Comparison of ENCODE assay signal across 15 cellular contexts in the genomic region with DNA sequence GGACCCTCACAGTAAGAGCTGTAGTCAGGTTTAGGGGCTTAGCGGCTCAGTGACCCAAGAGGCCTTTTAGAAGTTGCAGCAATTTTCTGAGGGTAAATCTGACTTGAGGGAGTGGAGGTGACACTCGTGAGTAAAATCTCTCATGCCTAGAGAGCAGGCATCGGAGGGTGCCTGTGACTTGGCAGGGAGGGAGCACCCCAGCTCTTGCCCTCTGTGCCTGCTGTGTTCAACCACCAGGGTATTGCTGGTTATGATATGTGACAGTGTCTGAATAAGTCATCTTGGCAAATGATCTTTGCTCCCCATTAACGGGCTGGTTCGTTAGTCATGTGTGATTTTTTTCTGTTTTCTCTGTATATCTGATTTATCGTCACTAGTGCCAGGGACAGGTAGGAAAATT. TPM values are rescaled to one million over a fixed set of nuclear protein-coding genes. Genes with fewer than 3 reads are reported as not detected.
DNase-seq lines count a peak whose midpoint lies in the region; ATAC-seq lines count a peak whose summit lies in the region.
"Had no signal": no experiment of that assay in that cellular context is flagged by ENCODE, and none has a peak within 500 bp of the region (broad histone marks: within the 10 kb centered on the region; RNA-seq: fewer than 3 reads in every experiment).

No MANE protein-coding gene starts in this region.

- peaks cover 0 to 2% of the 10 kb centered on the region in 2 donors for H3K36me3 ChIP-seq in stomach smooth muscle (ENCODE audit: control insufficient read depth in 2 of 2, insufficient read depth in 2 of 2, low read length in 2 of 2)
- H3K36me3 ChIP-seq: neutrophil, spleen, transverse colon had no signal

- peak overlapping the region; percentile 18 for H3K27ac ChIP-seq in stomach smooth muscle (ENCODE audit: low read length)
- H3K27ac ChIP-seq: neutrophil, transverse colon had no signal

- no peak overlapping the region for H3K9ac ChIP-seq in stomach smooth muscle (ENCODE audit: low read length in 2 of 2)

- no peaks in the 10 kb centered on the region for H3K9me3 ChIP-seq in stomach smooth muscle (ENCODE audit: control insufficient read depth in 2 of 2, low read length in 2 of 2)
- H3K9me3 ChIP-seq: neutrophil, spleen, transverse colon had no signal

- POLR2A ChIA-PET in activated CD4-positive, alpha-beta T cell treated with anti-CD3 and anti-CD28 coated beads, Interleukin-2, amount 10 ng/mL, durations not matched to agents 7 days and 5 days (lab: Charles Lee), result no interaction called here

- H3K4me3 Mint-ChIP-seq in activated CD4-positive, alpha-beta T cell treated with anti-CD3 and anti-CD28 coated beads, Interleukin-2, amount 10 ng/mL, durations not matched to agents 7 days and 5 days, result peak overlapping the region; percentile 98
- no peak overlapping the region for H3K4me3 Mint-ChIP-seq in central memory CD8-positive, alpha-beta T cell

- H3K4me1 Mint-ChIP-seq in activated CD4-positive, alpha-beta T cell treated with anti-CD3 and anti-CD28 coated beads, Interleukin-2, amount 10 ng/mL, durations not matched to agents 7 days and 5 days, result peaks cover 80% of the 10 kb centered on the region
- peaks cover 73% of the 10 kb centered on the region for H3K4me1 Mint-ChIP-seq in central memory CD8-positive, alpha-beta T cell

- ATAC-seq in central memory CD8-positive, alpha-beta T cell (replicated peaks; ENCODE audit: extremely low read depth, poor library complexity, severe bottlenecking), result peak; percentile 34
- no peak for ATAC-seq in HG03139 (IDR thresholded peaks at IDR 0.05; ENCODE audit: unreplicated experiment)
- ATAC-seq: K562 had no signal

- H3K27me3 ChIP-seq in stomach smooth muscle (ENCODE audit: control insufficient read depth in 1 of 2, insufficient read depth in 2 of 2, low read length in 2 of 2), result no peaks in the 10 kb centered on the region

- peaks cover 5% of the 10 kb centered on the region for H3K9me3 Mint-ChIP-seq in activated CD4-positive, alpha-beta T cell treated with anti-CD3 and anti-CD28 coated beads, Interleukin-2, amount 10 ng/mL, durations not matched to agents 7 days and 5 days
- H3K9me3 Mint-ChIP-seq in central memory CD8-positive, alpha-beta T cell, result no peaks in the 10 kb centered on the region

- peak; percentile 59 for DNase-seq in stimulated activated CD4-positive, alpha-beta T cell treated with anti-CD3 and anti-CD28 coated beads, Interleukin-1b, Interleukin-23, amount 100 ng/mL, for 48 hours
- DNase-seq in stimulated activated CD4-positive, alpha-beta T cell treated with anti-CD3 and anti-CD28 coated beads, Interleukin-12 subunit alpha, Interleukin-12 subunit beta, amount 100 ng/mL, for 4 hours, result no peak
- peak; percentile 32 for DNase-seq in activated CD4-positive, alpha-beta T cell treated with anti-CD3 and anti-CD28 coated beads, Interleukin-2, amount 10 ng/mL, durations not matched to agents 7 days and 5 days
- DNase-seq in central memory CD8-positive, alpha-beta T cell (ENCODE audit: low spot score in 2 of 2), result peak in 1 of 2 donors; percentile 12
- DNase-seq in medulla oblongata (ENCODE audit: extremely low spot score), result no peak
- no peak for DNase-seq in MV-4-11 (lab: John Stamatoyannopoulos, UW)
- DNase-seq: DMS79, NCI-H2081, NCI-H446 treated with DMSO at 0.1 percent for 48 hours, spleen, transverse colon had no signal

- H3K36me3 Mint-ChIP-seq in activated CD4-positive, alpha-beta T cell treated with anti-CD3 and anti-CD28 coated beads, Interleukin-2, amount 10 ng/mL, durations not matched to agents 7 days and 5 days (ENCODE audit: low read depth), result peaks cover 67% of the 10 kb centered on the region
- H3K36me3 Mint-ChIP-seq in central memory CD8-positive, alpha-beta T cell (ENCODE audit: insufficient read depth), result peaks cover 9% of the 10 kb centered on the region

- H3K27me3 Mint-ChIP-seq in activated CD4-positive, alpha-beta T cell treated with anti-CD3 and anti-CD28 coated beads, Interleukin-2, amount 10 ng/mL, durations not matched to agents 7 days and 5 days, result peaks cover 14% of the 10 kb centered on the region
- no peaks in the 10 kb centered on the region for H3K27me3 Mint-ChIP-seq in central memory CD8-positive, alpha-beta T cell

- H3K4me1 ChIP-seq in stomach smooth muscle (ENCODE audit: control insufficient read depth, insufficient read depth, low read length), result peaks cover 46% of the 10 kb centered on the region

- CTCF ChIA-PET in activated CD4-positive, alpha-beta T cell treated with anti-CD3 and anti-CD28 coated beads, Interleukin-2, amount 10 ng/mL, durations not matched to agents 7 days and 5 days (lab: Charles Lee), result interaction anchor here (0.9 to 1.5 kb wide), 5 partner anchors 16 to 593 kb away, joined by 3 to 5 read pairs (median 3); no protein-coding TSS in a partner anchor

- H3K4me3 ChIP-seq in stomach smooth muscle (ENCODE audit: low read length in 2 of 2), result no peak overlapping the region
- H3K4me3 ChIP-seq: K562, spleen, transverse colon had no signal

- H3K27ac Mint-ChIP-seq in activated CD4-positive, alpha-beta T cell treated with anti-CD3 and anti-CD28 coated beads, Interleukin-2, amount 10 ng/mL, durations not matched to agents 7 days and 5 days, result peak overlapping the region; percentile 56
- no peak overlapping the region for H3K27ac Mint-ChIP-seq in central memory CD8-positive, alpha-beta T cell (ENCODE audit: low read depth)

RNA-seq across cellular contexts. Expression of a gene that starts 5.9 kb away (rescaled TPM):
- 10 to 100 TPM; 28.9 to 31.1 TPM for total RNA-seq in activated CD4-positive, alpha-beta T cell treated with anti-CD3 and anti-CD28 coated beads, Interleukin-2, amount 10 ng/mL, durations not matched to agents 7 days and 5 days

Comparison
In these comparisons a context has a peak if more than half of its experiments do, and no peak if none do; other contexts are left out.
1. DNase-seq: peak in stimulated activated CD4-positive, alpha-beta T cell treated with anti-CD3 and anti-CD28 coated beads, Interleukin-1b, Interleukin-23, amount 100 ng/mL, for 48 hours (single experiment) and activated CD4-positive, alpha-beta T cell treated with anti-CD3 and anti-CD28 coated beads, Interleukin-2, amount 10 ng/mL, durations not matched to agents 7 days and 5 days (single experiment); none in stimulated activated CD4-positive, alpha-beta T cell treated with anti-CD3 and anti-CD28 coated beads, Interleukin-12 subunit alpha, Interleukin-12 subunit beta, amount 100 ng/mL, for 4 hours (single experiment), medulla oblongata (single experiment) and MV-4-11 (single experiment).